Comparison of ENCODE assay signal across 22 cellular contexts in the genomic region with DNA sequence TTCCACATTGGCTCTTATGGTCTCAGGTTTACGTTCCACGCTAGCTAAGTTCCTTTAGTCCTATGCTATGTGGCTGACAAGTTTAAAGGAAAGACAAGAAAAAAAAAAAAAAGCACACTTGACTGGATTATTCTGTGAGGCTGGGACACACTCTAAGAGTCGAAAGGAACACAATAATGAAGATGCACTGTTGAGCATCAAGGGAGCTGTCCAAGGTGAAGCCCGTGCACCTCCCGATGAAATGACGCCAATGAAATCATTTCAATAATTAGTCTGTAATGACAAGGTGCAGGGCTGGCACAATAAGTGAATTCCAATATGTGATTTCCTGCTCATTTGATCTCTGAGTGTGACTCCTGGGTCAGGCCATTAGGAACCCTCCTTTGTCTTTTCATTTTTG.
DNase-seq lines count a peak whose midpoint lies in the region; ATAC-seq and TF ChIP-seq lines count a peak whose summit lies in the region.
"Had no signal": no experiment of that assay in that cellular context is flagged by ENCODE, and none has a peak within 500 bp of the region (broad histone marks: within the 10 kb centered on the region; RNA-seq: fewer than 3 reads in every experiment).

No MANE protein-coding gene starts in this region.

- H3K27me3 ChIP-seq in SK-N-SH (ENCODE audit: insufficient read depth): no peaks in the 10 kb centered on the region
- H3K27me3 ChIP-seq in GM23338 (ENCODE audit: insufficient read depth): no peaks in the 10 kb centered on the region
- H3K27me3 ChIP-seq: BE2C; BLaER1 treated with 17β-estradiol and CSF1 and Interleukin-3, amounts not matched to agents 10 nM and 100 nM had no signal

- no peak overlapping the region for H3K9ac ChIP-seq in SK-N-SH
- H3K9ac ChIP-seq: BLaER1 treated with 17β-estradiol and CSF1 and Interleukin-3, amounts not matched to agents 10 nM and 100 nM had no signal

- POLR2A ChIA-PET in SK-N-SH (lab: Yijun Ruan, JAX): no interaction called here
- POLR2A ChIA-PET in activated CD4-positive, alpha-beta memory T cell treated with anti-CD3 and anti-CD28 coated beads for 36 hours (lab: Charles Lee): no interaction called here

- DNase-seq in SK-N-SH (no peak), GM23338 (ENCODE audit: low spot score) (peak; percentile 6), choroid plexus epithelial cell (ENCODE audit: low read depth) (peak; percentile 14)
- no peak for DNase-seq in activated CD4-positive, alpha-beta memory T cell treated with anti-CD3 and anti-CD28 coated beads for 36 hours
- DNase-seq: ACHN; AML-193; BE2C; CD4-positive, alpha-beta T cell; CD8-positive, alpha-beta memory T cell; DMS 273 treated with DMSO at 0.1 percent for 48 hours; DMS53; DMS79 treated with DMSO at 0.1 percent for 48 hours; GF-D8; H7; HCEC 1CT had no signal

- intact Hi-C loops in activated CD4-positive, alpha-beta memory T cell treated with anti-CD3 and anti-CD28 coated beads for 36 hours (cut with micrococcal nuclease): no loop called here

- peaks cover 8% of the 10 kb centered on the region for H3K9me3 Mint-ChIP-seq in GM23338
- peaks cover 4% of the 10 kb centered on the region for H3K9me3 Mint-ChIP-seq in activated CD4-positive, alpha-beta memory T cell treated with anti-CD3 and anti-CD28 coated beads for 36 hours

- H3K27ac ChIP-seq in SK-N-SH (ENCODE audit: low read depth in 2 of 2, low read length in 1 of 2): no peak overlapping the region
- no peak overlapping the region for H3K27ac ChIP-seq in GM23338 (ENCODE audit: low read depth)
- H3K27ac ChIP-seq: 22Rv1; BLaER1 treated with 17β-estradiol and CSF1 and Interleukin-3, amounts not matched to agents 10 nM and 100 nM had no signal

- no peak for TF ChIP-seq RAD21 in SK-N-SH (IDR thresholded peaks at IDR 0.05; ENCODE audit: low read length)

- H3K4me1 Mint-ChIP-seq in GM23338: no peaks in the 10 kb centered on the region
- no peaks in the 10 kb centered on the region for H3K4me1 Mint-ChIP-seq in activated CD4-positive, alpha-beta memory T cell treated with anti-CD3 and anti-CD28 coated beads for 36 hours (ENCODE audit: low read depth)
- H3K4me1 Mint-ChIP-seq: CD14-positive monocyte; CD8-positive, alpha-beta memory T cell had no signal

- H4K20me1 ChIP-seq in SK-N-SH (ENCODE audit: insufficient read depth): no peaks in the 10 kb centered on the region
- no peaks in the 10 kb centered on the region for H4K20me1 ChIP-seq in GM23338 (replicated peaks; ENCODE audit: insufficient read depth)
- H4K20me1 ChIP-seq: BLaER1 treated with 17β-estradiol and CSF1 and Interleukin-3, amounts not matched to agents 10 nM and 100 nM had no signal

- TF ChIP-seq EP300 in SK-N-SH (IDR thresholded peaks at IDR 0.05; ENCODE audit: borderline replicate concordance in 1 of 2, low read depth in 1 of 2, low read length in 1 of 2): no peak

- peaks cover 0 to 4% of the 10 kb centered on the region in 2 experiments for H3K36me3 ChIP-seq in SK-N-SH (replicated peaks in 1 of 2; ENCODE audit: control insufficient read depth in 1 of 2, insufficient read depth in 2 of 2, low read length in 1 of 2)
- no peaks in the 10 kb centered on the region for H3K36me3 ChIP-seq in GM23338 (ENCODE audit: insufficient read depth)
- H3K36me3 ChIP-seq: BE2C; BLaER1 treated with 17β-estradiol and CSF1 and Interleukin-3, amounts not matched to agents 10 nM and 100 nM had no signal

- H3K27ac Mint-ChIP-seq in GM23338: no peak overlapping the region
- no peak overlapping the region for H3K27ac Mint-ChIP-seq in activated CD4-positive, alpha-beta memory T cell treated with anti-CD3 and anti-CD28 coated beads for 36 hours
- H3K27ac Mint-ChIP-seq: CD14-positive monocyte; CD4-positive, alpha-beta T cell; CD8-positive, alpha-beta memory T cell had no signal

- CTCF ChIA-PET in SK-N-SH (lab: Yijun Ruan, JAX): no interaction called here
- CTCF ChIA-PET in activated CD4-positive, alpha-beta memory T cell treated with anti-CD3 and anti-CD28 coated beads for 36 hours (lab: Charles Lee): interaction anchor here (0.6 kb wide), 1 partner anchor 170 kb away, joined by 3 read pairs; no protein-coding TSS in a partner anchor

- no peaks in the 10 kb centered on the region for H3K27me3 Mint-ChIP-seq in GM23338 (ENCODE audit: insufficient read depth, low read depth, poor library complexity)
- H3K27me3 Mint-ChIP-seq in activated CD4-positive, alpha-beta memory T cell treated with anti-CD3 and anti-CD28 coated beads for 36 hours: peaks cover 2% of the 10 kb centered on the region
- H3K27me3 Mint-ChIP-seq: CD4-positive, alpha-beta T cell had no signal

- H2AFZ ChIP-seq in SK-N-SH (ENCODE audit: low read depth) (no peak overlapping the region), GM23338 (no peak overlapping the region)

- H3K4me2 ChIP-seq in SK-N-SH (no peak overlapping the region), GM23338 (no peak overlapping the region)
- H3K4me2 ChIP-seq: BLaER1 treated with 17β-estradiol and CSF1 and Interleukin-3, amounts not matched to agents 10 nM and 100 nM had no signal

- TF ChIP-seq CTCF in SK-N-SH (IDR thresholded peaks at IDR 0.05) (no peak), GM23338 (conservative IDR thresholded peaks at IDR 0.05; ENCODE audit: low read depth in 2 of 2) (no peak), choroid plexus epithelial cell (conservative IDR thresholded peaks at IDR 0.05; ENCODE audit: low read depth, low read length) (no peak)

- no peak for ATAC-seq in SK-N-SH treated with all-trans-retinoic acid at 6 μM for 48 hours
- ATAC-seq in GM23338: no peak
- no peak for ATAC-seq in GM21515 (IDR thresholded peaks at IDR 0.05; ENCODE audit: unreplicated experiment)
- no peak for ATAC-seq in GM21390 (IDR thresholded peaks at IDR 0.05; ENCODE audit: unreplicated experiment)

- WGBS in SK-N-SH (ENCODE audit: low lambda C conversion rate): 33% methylated on average over 6 of the region's 6 CpGs

- H3K4me3 ChIP-seq in SK-N-SH (ENCODE audit: low read depth in 2 of 2, low read length in 1 of 2): no peak overlapping the region
- no peak overlapping the region for H3K4me3 ChIP-seq in GM23338
- no peak overlapping the region for H3K4me3 ChIP-seq in choroid plexus epithelial cell (ENCODE audit: low read depth, low read length)
- H3K4me3 ChIP-seq: BLaER1 treated with 17β-estradiol and CSF1 and Interleukin-3, amounts not matched to agents 10 nM and 100 nM had no signal

- H3K36me3 Mint-ChIP-seq in GM23338 (ENCODE audit: low read depth): peaks cover 7% of the 10 kb centered on the region
- no peaks in the 10 kb centered on the region for H3K36me3 Mint-ChIP-seq in activated CD4-positive, alpha-beta memory T cell treated with anti-CD3 and anti-CD28 coated beads for 36 hours
- H3K36me3 Mint-ChIP-seq: CD14-positive monocyte; CD8-positive, alpha-beta memory T cell had no signal

- H3F3A ChIP-seq in SK-N-SH (replicated peaks; ENCODE audit: insufficient read depth) (peaks cover 7% of the 10 kb centered on the region), GM23338 (replicated peaks; ENCODE audit: low read depth) (no peaks in the 10 kb centered on the region)

- no peaks in the 10 kb centered on the region for H3K79me2 ChIP-seq in SK-N-SH (ENCODE audit: insufficient read depth)
- no peaks in the 10 kb centered on the region for H3K79me2 ChIP-seq in GM23338 (replicated peaks; ENCODE audit: insufficient read depth)

- H3K9me3 ChIP-seq in SK-N-SH: no peaks in the 10 kb centered on the region
- H3K9me3 ChIP-seq: BE2C had no signal

- no peaks in the 10 kb centered on the region for H3K9me2 ChIP-seq in SK-N-SH
- H3K9me2 ChIP-seq in GM23338 (ENCODE audit: insufficient read depth): peaks cover 14% of the 10 kb centered on the region

- H3K4me3 Mint-ChIP-seq in GM23338: no peak overlapping the region
- H3K4me3 Mint-ChIP-seq in activated CD4-positive, alpha-beta memory T cell treated with anti-CD3 and anti-CD28 coated beads for 36 hours: no peak overlapping the region
- H3K4me3 Mint-ChIP-seq: CD14-positive monocyte; CD4-positive, alpha-beta T cell; CD8-positive, alpha-beta memory T cell had no signal

- no peaks in the 10 kb centered on the region for H3K4me1 ChIP-seq in SK-N-SH (ENCODE audit: control insufficient read depth in 1 of 2, insufficient read depth in 2 of 2, low read depth in 1 of 2, low read length in 1 of 2)
- no peaks in the 10 kb centered on the region for H3K4me1 ChIP-seq in GM23338 (ENCODE audit: insufficient read depth)
- H3K4me1 ChIP-seq: BE2C had no signal

TF ChIP-seq in SK-N-SH, 30 proteins besides CTCF, POLR2A, EP300 and RAD21 (continues in another document):
- TF ChIP-seq FOSL2 (IDR thresholded peaks at IDR 0.05; ENCODE audit: borderline replicate concordance, low read depth): no peak

TF ChIP-seq in SK-N-SH treated with all-trans-retinoic acid at 6 μM for 48 hours, 23 proteins besides CTCF, POLR2A, EP300 and RAD21 (continues in another document):
- TF ChIP-seq ZFP3 (CRISPR knock-in tag; IDR thresholded peaks at IDR 0.05) (no peak), PPARA (CRISPR knock-in tag; IDR thresholded peaks at IDR 0.05; ENCODE audit: borderline replicate concordance) (no peak), ZNF70 (CRISPR knock-in tag; IDR thresholded peaks at IDR 0.05) (no peak), TCF4 (CRISPR knock-in tag; IDR thresholded peaks at IDR 0.05; ENCODE audit: borderline replicate concordance) (no peak), GLIS3 (CRISPR knock-in tag; IDR thresholded peaks at IDR 0.05) (no peak), TOX (CRISPR knock-in tag; IDR thresholded peaks at IDR 0.05; ENCODE audit: borderline replicate concordance) (no peak)

TF ChIP-seq in PFSK-1, 5 proteins besides CTCF, POLR2A, EP300 and RAD21 (continues in another document):
- TF ChIP-seq TAF1 (IDR thresholded peaks at IDR 0.05; ENCODE audit: borderline replicate concordance, insufficient read depth, low read length): no peak

Comparison
In these comparisons a context has a peak if more than half of its experiments do, and no peak if none do; other contexts are left out.
1. DNase-seq: peak in GM23338 (single experiment) and choroid plexus epithelial cell (single experiment); none in SK-N-SH (single experiment) and activated CD4-positive, alpha-beta memory T cell treated with anti-CD3 and anti-CD28 coated beads for 36 hours (single experiment).